ENCODE assay signal across 14 cellular contexts in genomic region chr14:99564903-99565259, GRCh38. TPM values are rescaled to one million over a fixed set of nuclear protein-coding genes. Genes with fewer than 3 reads are reported as not detected.
DNase-seq lines count a peak whose midpoint lies in the region; ATAC-seq and TF ChIP-seq lines count a peak whose summit lies in the region.
"Had no signal": no experiment of that assay in that cellular context is flagged by ENCODE, and none has a peak within 500 bp of the region (broad histone marks: within the 10 kb centered on the region; RNA-seq: fewer than 3 reads in every experiment).

No MANE protein-coding gene starts in this region.

- peak overlapping the region in 4 of 5 donors; percentile 25 to 78 (median 68) for H3K27ac ChIP-seq in adrenal gland
- peak overlapping the region; percentile 54 to 93 (median 68) for H3K27ac ChIP-seq in right lobe of liver
- peak overlapping the region; percentile 77 for H3K27ac ChIP-seq in suprapubic skin
- H3K27ac ChIP-seq: ascending aorta had no signal

- H3K4me3 ChIP-seq in LNCaP clone FGC (ENCODE audit: low read depth, low read length) (peak overlapping the region; percentile 2; the same call in 1 of the 2 replicates), adrenal gland (no peak overlapping the region), right lobe of liver (no peak overlapping the region), suprapubic skin (no peak overlapping the region)
- H3K4me3 ChIP-seq: ascending aorta had no signal

- peaks cover 61 to 83% of the 10 kb centered on the region in 2 donors for H3K4me1 ChIP-seq in adrenal gland (replicated peaks in 1 of 2)
- H3K4me1 ChIP-seq in right lobe of liver: peaks cover 0 to 89% (median 44%) of the 10 kb centered on the region in 4 donors
- peaks cover 70% of the 10 kb centered on the region for H3K4me1 ChIP-seq in suprapubic skin

- no peak for TF ChIP-seq CTCF in LNCaP clone FGC (IDR thresholded peaks at IDR 0.05; ENCODE audit: control insufficient read depth, extremely low read depth, insufficient read depth)
- TF ChIP-seq CTCF in adrenal gland (IDR thresholded peaks at IDR 0.05): no peak
- TF ChIP-seq CTCF in right lobe of liver (IDR thresholded peaks at IDR 0.05): no peak
- no peak for TF ChIP-seq CTCF in suprapubic skin (IDR thresholded peaks at IDR 0.05)

- TF ChIP-seq POLR2A in adrenal gland (IDR thresholded peaks at IDR 0.05) (no peak), right lobe of liver (IDR thresholded peaks at IDR 0.05) (no peak), suprapubic skin (IDR thresholded peaks at IDR 0.05) (no peak)

- 56 to 77% (median 70%) methylated on average over 13 to 15 of the region's 15 CpGs for WGBS in adrenal gland, 4 donors
- WGBS in right lobe of liver (ENCODE audit: insufficient coverage, low coverage, low lambda C conversion rate, missing lambda C conversion rate): 39% methylated on average over 6 of the region's 15 CpGs
- WGBS in suprapubic skin: 72% methylated on average over 13 of the region's 15 CpGs

- H3K27me3 ChIP-seq in adrenal gland: no peaks in the 10 kb centered on the region
- H3K27me3 ChIP-seq in right lobe of liver: no peaks in the 10 kb centered on the region
- H3K27me3 ChIP-seq in suprapubic skin: no peaks in the 10 kb centered on the region
- H3K27me3 ChIP-seq: ascending aorta had no signal

- TF ChIP-seq EP300 in suprapubic skin (IDR thresholded peaks at IDR 0.05): no peak

- H3K36me3 ChIP-seq in adrenal gland (replicated peaks in 1 of 2) (no peaks in the 10 kb centered on the region), right lobe of liver (no peaks in the 10 kb centered on the region), suprapubic skin (no peaks in the 10 kb centered on the region)
- H3K36me3 ChIP-seq: ascending aorta had no signal

- H3K9me3 ChIP-seq in adrenal gland (replicated peaks in 1 of 3) (no peaks in the 10 kb centered on the region), right lobe of liver (no peaks in the 10 kb centered on the region), suprapubic skin (no peaks in the 10 kb centered on the region)
- H3K9me3 ChIP-seq: ascending aorta had no signal

- intact Hi-C loops in adrenal gland (cut with DNase I) (loop anchor here in 1 of 2 donors (5.0 kb wide), 1 partner anchor 37 kb away; the partner anchor contains the start of gene CCDC85C), right lobe of liver (cut with DNase I) (no loop called here), head of caudate nucleus (cut with DNase I) (loop anchor here (5.0 kb wide), 1 partner anchor 37 kb away; the partner anchor contains the start of gene CCDC85C)

- DNase-seq in LNCaP clone FGC (ENCODE audit: low read depth) (no peak), adrenal gland (no peak), right lobe of liver (no peak), suprapubic skin (ENCODE audit: low spot score in 2 of 2) (no peak), HUDEP-2 (lab: John Stamatoyannopoulos, UW; ENCODE audit: unreplicated experiment in 76 of 76) (no peak), head of caudate nucleus (no peak)
- no peak for DNase-seq in effector CD4-positive, alpha-beta T cell
- DNase-seq: activated CD4-positive, alpha-beta T cell treated with anti-CD3 and anti-CD28 coated beads, Interleukin-2, amount 10 ng/mL, durations not matched to agents 7 days and 5 days; activated T-cell treated with anti-CD3 and anti-CD28 coated beads, Interleukin-2, amount 50 U/mL, for 72 hours; Calu3; OCI-M1; T-cell had no signal

- ATAC-seq in right lobe of liver (no peak), HG02623 (IDR thresholded peaks at IDR 0.05; ENCODE audit: unreplicated experiment) (no peak)
- ATAC-seq: activated T-cell treated with anti-CD3 and anti-CD28 coated beads, Interleukin-2, amount 50 U/mL, for 72 hours; T-cell had no signal

RNA-seq across cellular contexts. Expression of gene CCDC85C, which starts 39.1 kb away (rescaled TPM):
- total RNA-seq in adrenal gland (10 to 100 TPM; 21.6 to 59.0 (median 41.3) TPM), right lobe of liver (10 to 100 TPM; 13.6 to 32.8 (median 21.8) TPM), suprapubic skin (10 to 100 TPM; 18.8 to 53.2 (median 48.0) TPM)
- polyA plus RNA-seq in adrenal gland: 10 to 100 TPM; 10.8 to 41.7 (median 23.4) TPM
